1 cellular context compared by ENCODE assay signal in genomic region chr18:49863769-49864615, GRCh38.
TF ChIP-seq lines count a peak whose summit lies in the region.

No MANE protein-coding gene starts in this region.

TF ChIP-seq in HEK293, 187 proteins besides CTCF, POLR2A, EP300 and RAD21 (continued from another document and continues in another):
- TF ChIP-seq ZNF704 (tag by site-specific recombination; IDR thresholded peaks at IDR 0.05) (no peak), BCL11A (tag by site-specific recombination; IDR thresholded peaks at IDR 0.05; ENCODE audit: low read depth) (no peak), REPIN1 (tag by site-specific recombination; IDR thresholded peaks at IDR 0.05; ENCODE audit: low read depth) (no peak), ZNF621 (tag by site-specific recombination; IDR thresholded peaks at IDR 0.05) (no peak), ZNF24 (tag by site-specific recombination; IDR thresholded peaks at IDR 0.05) (no peak), ZXDB (tag by site-specific recombination; IDR thresholded peaks at IDR 0.05) (peak; percentile 26; the same call in 1 of the 2 replicates), ZNF558 (tag by site-specific recombination; IDR thresholded peaks at IDR 0.05) (no peak), ZNF580 (tag by site-specific recombination; IDR thresholded peaks at IDR 0.05) (no peak), ZSCAN18 (tag by site-specific recombination; IDR thresholded peaks at IDR 0.05) (no peak), EGR2 (tag by site-specific recombination; IDR thresholded peaks at IDR 0.05; ENCODE audit: low read depth) (no peak), ZBTB8A (tag by site-specific recombination; IDR thresholded peaks at IDR 0.05) (no peak), ZNF280D (tag by site-specific recombination; IDR thresholded peaks at IDR 0.05) (no peak), ZNF645 (tag by site-specific recombination; IDR thresholded peaks at IDR 0.05) (no peak), KLF17 (tag by site-specific recombination; IDR thresholded peaks at IDR 0.05) (0 out of 2 replicates have a peak, but pooled peaks have one; percentile 13), SALL2 (tag by site-specific recombination; IDR thresholded peaks at IDR 0.05; ENCODE audit: borderline replicate concordance) (no peak), ZNF140 (tag by site-specific recombination; IDR thresholded peaks at IDR 0.05) (no peak), ZNF114 (tag by site-specific recombination; IDR thresholded peaks at IDR 0.05) (no peak), KLF10 (tag by site-specific recombination; IDR thresholded peaks at IDR 0.05) (no peak), ZBTB48 (tag by site-specific recombination; IDR thresholded peaks at IDR 0.05) (no peak), ZSCAN16 (tag by site-specific recombination; IDR thresholded peaks at IDR 0.05) (no peak), ZNF707 (tag by site-specific recombination; IDR thresholded peaks at IDR 0.05) (no peak), ZNF221 (tag by site-specific recombination; IDR thresholded peaks at IDR 0.05; ENCODE audit: borderline replicate concordance) (no peak), ZNF624 (tag by site-specific recombination; IDR thresholded peaks at IDR 0.05) (no peak), RBAK (tag by site-specific recombination; IDR thresholded peaks at IDR 0.05) (no peak), ZNF169 (tag by site-specific recombination; IDR thresholded peaks at IDR 0.05) (no peak), KLF7 (tag by site-specific recombination; IDR thresholded peaks at IDR 0.05; ENCODE audit: borderline replicate concordance) (no peak), ZNF660 (tag by site-specific recombination; IDR thresholded peaks at IDR 0.05) (no peak), ZNF529 (tag by site-specific recombination; IDR thresholded peaks at IDR 0.05; ENCODE audit: insufficient replicate concordance) (no peak), ZBTB7A (tag by site-specific recombination; IDR thresholded peaks at IDR 0.05; ENCODE audit: low read depth) (no peak), GLIS2 (tag by site-specific recombination; IDR thresholded peaks at IDR 0.05) (peak; percentile 68), ZFP3 (tag by site-specific recombination; IDR thresholded peaks at IDR 0.05; ENCODE audit: low read depth) (no peak), KLF16 (tag by site-specific recombination; IDR thresholded peaks at IDR 0.05) (no peak), ZNF157 (tag by site-specific recombination; IDR thresholded peaks at IDR 0.05) (no peak), ZNF629 (tag by site-specific recombination; IDR thresholded peaks at IDR 0.05) (0 out of 2 replicates have a peak, but pooled peaks have one; percentile 17), BCL6B (tag by site-specific recombination; IDR thresholded peaks at IDR 0.05) (no peak), ZNF10 (tag by site-specific recombination; IDR thresholded peaks at IDR 0.05) (no peak), ZNF433 (tag by site-specific recombination; IDR thresholded peaks at IDR 0.05; ENCODE audit: low read depth) (no peak), ZNF654 (tag by site-specific recombination; IDR thresholded peaks at IDR 0.05; ENCODE audit: low read depth) (peak; percentile 73), ZNF16 (tag by site-specific recombination; IDR thresholded peaks at IDR 0.05; ENCODE audit: low read depth) (no peak), INSM2 (tag by site-specific recombination; IDR thresholded peaks at IDR 0.05) (no peak), ZEB2 (tag by site-specific recombination; IDR thresholded peaks at IDR 0.05) (peak; percentile 39; the same call in 1 of the 2 replicates), SP3 (tag by site-specific recombination; IDR thresholded peaks at IDR 0.05) (no peak), ZNF391 (tag by site-specific recombination; IDR thresholded peaks at IDR 0.05; ENCODE audit: borderline replicate concordance, low read depth) (no peak; the same call in 1 of the 2 replicates), ZSCAN4 (tag by site-specific recombination; IDR thresholded peaks at IDR 0.05) (no peak), ZNF555 (tag by site-specific recombination; conservative IDR thresholded peaks at IDR 0.05) (no peak), ZNF174 (tag by site-specific recombination; IDR thresholded peaks at IDR 0.05) (no peak), ELK4 (IDR thresholded peaks at IDR 0.05; ENCODE audit: borderline replicate concordance, low read depth, low read length) (no peak), ATF2 (tag by site-specific recombination; IDR thresholded peaks at IDR 0.05; ENCODE audit: low read depth) (no peak), ZNF843 (tag by site-specific recombination; IDR thresholded peaks at IDR 0.05) (no peak), ZNF530 (tag by site-specific recombination; IDR thresholded peaks at IDR 0.05; ENCODE audit: low read depth) (no peak), ZNF571 (tag by site-specific recombination; IDR thresholded peaks at IDR 0.05) (no peak), SCRT1 (tag by site-specific recombination; IDR thresholded peaks at IDR 0.05; ENCODE audit: borderline replicate concordance) (no peak), YY1 (tag by site-specific recombination; IDR thresholded peaks at IDR 0.05) (peak; percentile 86)
